ENCODE assay signal across 11 cellular contexts in genomic region chr18:58754544-58755068, GRCh38.
DNase-seq lines count a peak whose midpoint lies in the region; ATAC-seq and TF ChIP-seq lines count a peak whose summit lies in the region.
"Had no signal": no experiment of that assay in that cellular context is flagged by ENCODE, and none has a peak within 500 bp of the region (broad histone marks: within the 10 kb centered on the region; RNA-seq: fewer than 3 reads in every experiment).

No MANE protein-coding gene starts in this region.

- H3K36me3 ChIP-seq in PC-9 (ENCODE audit: low read depth): peaks cover 2% of the 10 kb centered on the region
- no peaks in the 10 kb centered on the region for H3K36me3 ChIP-seq in prostate gland
- peaks cover 0 to 15% (median 10%) of the 10 kb centered on the region in 4 donors for H3K36me3 ChIP-seq in stomach
- H3K36me3 ChIP-seq in thyroid gland: peaks cover under 1 to 3% of the 10 kb centered on the region in 2 donors

- no peaks in the 10 kb centered on the region for H4K20me1 ChIP-seq in PC-9 (ENCODE audit: insufficient read depth)

- H3K4me3 ChIP-seq in PC-9: no peak overlapping the region
- no peak overlapping the region for H3K4me3 ChIP-seq in prostate gland
- no peak overlapping the region for H3K4me3 ChIP-seq in stomach
- no peak overlapping the region for H3K4me3 ChIP-seq in thyroid gland (replicated peaks in 1 of 3)

- H3K27ac ChIP-seq in PC-9 (no peak overlapping the region), prostate gland (peak overlapping the region; percentile 48 to 56), stomach (no peak overlapping the region), thyroid gland (no peak overlapping the region)

- TF ChIP-seq CTCF in PC-9 (conservative IDR thresholded peaks at IDR 0.05): no peak
- no peak for TF ChIP-seq CTCF in prostate gland (IDR thresholded peaks at IDR 0.05)
- TF ChIP-seq CTCF in stomach (IDR thresholded peaks at IDR 0.05): no peak
- TF ChIP-seq CTCF in thyroid gland (IDR thresholded peaks at IDR 0.05): no peak

- TF ChIP-seq POLR2A in prostate gland (IDR thresholded peaks at IDR 0.05) (no peak), stomach (IDR thresholded peaks at IDR 0.05) (no peak), thyroid gland (IDR thresholded peaks at IDR 0.05) (no peak)

- no peaks in the 10 kb centered on the region for H3K79me2 ChIP-seq in PC-9 (ENCODE audit: low read depth)

- BruUV-seq in PC-9 (replicated peaks; lab: Mats Ljungman, UMichigan): TSS peak; percentile 30

- H3K9me3 ChIP-seq in PC-9 (ENCODE audit: insufficient read depth, low read depth) (no peaks in the 10 kb centered on the region), prostate gland (no peaks in the 10 kb centered on the region), stomach (no peaks in the 10 kb centered on the region), thyroid gland (no peaks in the 10 kb centered on the region)

- H3K4me1 ChIP-seq in PC-9 (replicated peaks; ENCODE audit: insufficient read depth): no peaks in the 10 kb centered on the region
- peaks cover 6% of the 10 kb centered on the region for H3K4me1 ChIP-seq in prostate gland (replicated peaks)
- H3K4me1 ChIP-seq in stomach: no peaks in the 10 kb centered on the region
- H3K4me1 ChIP-seq in thyroid gland: no peaks in the 10 kb centered on the region

- H3K27me3 ChIP-seq in PC-9 (ENCODE audit: insufficient read depth, low read depth) (no peaks in the 10 kb centered on the region), prostate gland (replicated peaks; ENCODE audit: insufficient read depth) (no peaks in the 10 kb centered on the region), stomach (peaks cover 0 to under 1% (median 0%) of the 10 kb centered on the region in 3 donors), thyroid gland (no peaks in the 10 kb centered on the region)

- no peaks in the 10 kb centered on the region for H3K9me2 ChIP-seq in PC-9 (ENCODE audit: insufficient read depth)

- TF ChIP-seq EP300 in stomach (IDR thresholded peaks at IDR 0.05): no peak

- H2AFZ ChIP-seq in PC-9: no peak overlapping the region

- intact Hi-C loops in PC-9 (cut with micrococcal nuclease; ENCODE audit: unreplicated experiment): no loop called here
- intact Hi-C loops in prostate gland (cut with DNase I): no loop called here
- intact Hi-C loops in stomach (cut with DNase I; ENCODE audit: low total_unique reads): no loop called here
- intact Hi-C loops in thyroid gland (cut with DNase I): no loop called here

- POLR2A ChIA-PET in PC-9 (lab: Charles Lee; ENCODE audit: unreplicated experiment): interaction anchor here (0.5 kb wide), 1 partner anchor 698 kb away, joined by 3 read pairs; no protein-coding TSS in a partner anchor

- CTCF ChIA-PET in PC-9 (lab: Charles Lee): no interaction called here

- no peak for ATAC-seq in HG03432 (IDR thresholded peaks at IDR 0.05; ENCODE audit: unreplicated experiment)

- H3K4me2 ChIP-seq in PC-9: no peak overlapping the region

- H3F3A ChIP-seq in PC-9 (ENCODE audit: insufficient read depth, low read depth): peaks cover 9% of the 10 kb centered on the region; the same call in 1 of the 2 replicates

- 30% methylated on average over 10 of the region's 10 CpGs for WGBS in prostate gland
- 52 to 60% (median 56%) methylated on average over 10 of the region's 10 CpGs for WGBS in stomach, 5 donors
- 65 to 74% methylated on average over 9 to 10 of the region's 10 CpGs for whole genome bisulfite sequencing in thyroid gland, 2 donors

- DNase-seq in GM03348 (ENCODE audit: low spot score): peak; percentile 15
- no peak for DNase-seq in PC-9
- peak; percentile 59 for DNase-seq in globus pallidus (ENCODE audit: low spot score)
- peak; percentile 30 for DNase-seq in prostate gland (ENCODE audit: low spot score)
- DNase-seq in NCI-H526 (lab: John Stamatoyannopoulos, UW): no peak
- no peak for DNase-seq in stomach
- no peak for DNase-seq in thyroid gland
- DNase-seq: kidney, NCI-H226, T-helper 9 cell had no signal

Comparison
In these comparisons a context has a peak if more than half of its experiments do, and no peak if none do; other contexts are left out.
1. DNase-seq: peak in GM03348 (single experiment), globus pallidus (single experiment) and prostate gland (single experiment); none in PC-9 (0 of 2), NCI-H526 (0 of 2), stomach (single experiment) and thyroid gland (0 of 2).
2. H3K27ac ChIP-seq: peak in prostate gland (2 of 2); none in PC-9 (single experiment), stomach (0 of 5) and thyroid gland (0 of 3).